In the genomic region with DNA sequence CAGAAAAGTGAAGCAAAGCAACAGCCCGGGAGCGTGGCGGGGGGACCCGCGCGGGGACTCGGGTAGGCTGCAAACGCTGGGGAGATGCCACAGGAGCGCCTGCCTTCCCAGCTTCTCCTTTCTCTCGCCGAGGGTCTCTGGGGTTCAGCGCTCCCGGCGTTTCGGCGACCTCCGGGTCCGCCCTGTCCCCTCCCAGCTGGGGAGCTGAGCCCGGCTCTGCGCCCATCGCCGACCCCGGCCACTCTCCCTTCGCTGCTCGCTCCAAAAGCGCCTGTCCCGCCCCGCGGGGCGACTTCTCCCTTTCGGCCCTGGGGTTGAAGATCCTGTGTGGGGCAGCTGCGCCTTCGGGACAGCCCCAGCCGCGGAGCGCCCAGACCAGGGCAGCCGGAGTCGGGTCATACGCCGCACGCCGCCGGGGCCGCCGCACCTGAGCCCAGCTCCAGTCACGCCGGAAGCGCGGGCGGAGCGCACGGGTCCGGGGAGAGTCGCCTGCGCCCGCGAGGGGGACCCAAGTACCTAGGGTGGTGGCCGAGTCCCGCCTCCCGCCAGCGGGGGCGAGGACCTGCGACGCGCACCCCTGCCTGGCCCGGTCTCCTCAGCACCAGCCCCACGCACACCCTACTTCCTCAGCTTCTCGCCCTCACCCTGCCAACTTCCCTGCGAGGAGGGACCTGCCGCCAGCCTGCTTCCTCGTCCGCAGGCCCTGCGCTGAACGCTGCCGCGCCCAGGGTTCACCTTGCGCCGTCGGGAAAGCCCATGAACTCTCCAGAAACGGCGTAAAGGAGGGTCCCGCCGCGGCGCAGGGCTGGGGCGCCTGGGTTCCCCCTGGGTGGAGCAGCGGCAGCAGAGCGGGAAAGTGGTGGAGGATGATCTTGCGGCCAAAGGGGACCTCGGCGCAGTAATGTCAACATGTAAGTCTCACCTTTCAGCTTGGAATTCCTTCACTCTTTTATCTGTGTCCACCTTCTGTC, we compare ENCODE assay signal across 8 cellular contexts. TPM values are rescaled to one million over a fixed set of nuclear protein-coding genes. Genes with fewer than 3 reads are reported as not detected.
DNase-seq lines count a peak whose midpoint lies in the region; ATAC-seq and TF ChIP-seq lines count a peak whose summit lies in the region.

A gene (plus strand): TSS at position 587 of the 971 bp plus-strand sequence. CDS start 323 bp downstream, at position 910.

- intact Hi-C loops in upper lobe of right lung (cut with DNase I) = no loop called here

- DNase-seq in NCI-H345 treated with DMSO at 0.1 percent for 48 hours (lab: John Stamatoyannopoulos, UW; ENCODE audit: unreplicated experiment) = peak; percentile 31
- peak; percentile 69 to 72 for DNase-seq in activated T-cell treated with anti-CD3 and anti-CD28 coated beads, Interleukin-2, amount 50 U/mL, for 72 hours
- peak; percentile 40 to 70 for DNase-seq in foreskin keratinocyte
- no peak for DNase-seq in occipital lobe (lab: John Stamatoyannopoulos, UW)
- DNase-seq in upper lobe of right lung = peak; percentile 80
- no peak for DNase-seq in OCI-M2 (lab: John Stamatoyannopoulos, UW; ENCODE audit: unreplicated experiment)

- H3K4me1 ChIP-seq in foreskin keratinocyte (peaks cover 35% of the 10 kb centered on the region), upper lobe of right lung (no peaks in the 10 kb centered on the region)

- peak within 1 kb of the TSS; percentile 68 for H3K4me3 ChIP-seq in upper lobe of right lung

- ATAC-seq in GM18502 (IDR thresholded peaks at IDR 0.05; ENCODE audit: poor library complexity, unreplicated experiment) (peak; percentile 79), HG02678 (IDR thresholded peaks at IDR 0.05; ENCODE audit: unreplicated experiment) (peak; percentile 76), foreskin keratinocyte (peak; percentile 44), upper lobe of right lung (peak; percentile 92)
- peak; percentile 94 to 97 for ATAC-seq in activated T-cell treated with anti-CD3 and anti-CD28 coated beads, Interleukin-2, amount 50 U/mL, for 72 hours (replicated peaks in 1 of 2)

- no peaks in the 10 kb centered on the region for H3K9me3 Mint-ChIP-seq in activated T-cell treated with anti-CD3 and anti-CD28 coated beads, Interleukin-2, amount 50 U/mL, for 72 hours

- H3K36me3 ChIP-seq in upper lobe of right lung = no peaks in the 10 kb centered on the region

- H3K36me3 Mint-ChIP-seq in activated T-cell treated with anti-CD3 and anti-CD28 coated beads, Interleukin-2, amount 50 U/mL, for 72 hours (ENCODE audit: insufficient read depth in 2 of 2) = peaks cover 0 to 2% of the 10 kb centered on the region in 2 donors

- H3K27ac ChIP-seq in foreskin keratinocyte = peak within 1 kb of the TSS; percentile 26
- peak within 1 kb of the TSS; percentile 75 for H3K27ac ChIP-seq in upper lobe of right lung

- peaks cover 30% of the 10 kb centered on the region for H3K27me3 Mint-ChIP-seq in activated T-cell treated with anti-CD3 and anti-CD28 coated beads, Interleukin-2, amount 50 U/mL, for 72 hours (ENCODE audit: low read depth)

- TF ChIP-seq CTCF in foreskin keratinocyte (conservative IDR thresholded peaks at IDR 0.05) (peak; percentile 43), upper lobe of right lung (IDR thresholded peaks at IDR 0.05) (no peak)

- H3K4me3 Mint-ChIP-seq in activated T-cell treated with anti-CD3 and anti-CD28 coated beads, Interleukin-2, amount 50 U/mL, for 72 hours = peak within 1 kb of the TSS; percentile 87 to 88

- H3K4me1 Mint-ChIP-seq in activated T-cell treated with anti-CD3 and anti-CD28 coated beads, Interleukin-2, amount 50 U/mL, for 72 hours (ENCODE audit: low read depth) = peaks cover 13% of the 10 kb centered on the region

- H3K9me3 ChIP-seq in upper lobe of right lung = no peaks in the 10 kb centered on the region

- no peak within 1 kb of the TSS for H3K27ac Mint-ChIP-seq in activated T-cell treated with anti-CD3 and anti-CD28 coated beads, Interleukin-2, amount 50 U/mL, for 72 hours

- no peaks in the 10 kb centered on the region for H3K27me3 ChIP-seq in foreskin keratinocyte
- no peaks in the 10 kb centered on the region for H3K27me3 ChIP-seq in upper lobe of right lung

RNA-seq across cellular contexts. Expression of the gene that starts here (rescaled TPM):
- total RNA-seq in activated T-cell treated with anti-CD3 and anti-CD28 coated beads, Interleukin-2, amount 50 U/mL, for 72 hours = 1 to 10 TPM in 1 of 2 donors, under 1 TPM in 1; 0.74 to 1.5 TPM
- total RNA-seq in foreskin keratinocyte (45.7 TPM in 2 replicates), occipital lobe (28.2 TPM), upper lobe of right lung (47.6 TPM)
- polyA plus RNA-seq in foreskin keratinocyte = 5.7 and 7.1 TPM in 2 replicates

Comparison
In these comparisons a context has a peak if more than half of its experiments do, and no peak if none do; other contexts are left out.
1. RNA of the gene that starts here (total RNA-seq): 47.6 TPM in upper lobe of right lung (single experiment), 45.7 TPM in foreskin keratinocyte and 28.2 TPM in occipital lobe (single experiment); 0.74 to 1.5 TPM in activated T-cell treated with anti-CD3 and anti-CD28 coated beads, Interleukin-2, amount 50 U/mL, for 72 hours; every median in the first group is over 10 times any median in the second.
2. ATAC-seq: peak in every context shown above with its lines; median percentile 96 in activated T-cell treated with anti-CD3 and anti-CD28 coated beads, Interleukin-2, amount 50 U/mL, for 72 hours; 92 in upper lobe of right lung; 79 in GM18502; 76 in HG02678; 44 in foreskin keratinocyte.
3. DNase-seq: peak in NCI-H345 treated with DMSO at 0.1 percent for 48 hours (single experiment), activated T-cell treated with anti-CD3 and anti-CD28 coated beads, Interleukin-2, amount 50 U/mL, for 72 hours (2 of 2), foreskin keratinocyte (2 of 2) and upper lobe of right lung (single experiment); none in occipital lobe (single experiment) and OCI-M2 (single experiment).